Comparison of ENCODE assay signal across 21 cellular contexts in genomic region chr10:115050375-115050960, GRCh38. TPM values are rescaled to one million over a fixed set of nuclear protein-coding genes. Genes with fewer than 3 reads are reported as not detected.
"Had no signal": no experiment of that assay in that cellular context is flagged by ENCODE, and none has a peak within 500 bp of the region (broad histone marks: within the 10 kb centered on the region; RNA-seq: fewer than 3 reads in every experiment).

No MANE protein-coding gene starts in this region.

- ATAC-seq: activated CD8-positive, alpha-beta T cell treated with anti-CD3 and anti-CD28 coated beads, Interleukin-2, amount 10 ng/mL, durations not matched to agents 7 days and 5 days; activated T-cell treated with anti-CD3 and anti-CD28 coated beads, Interleukin-2, amount 50 U/mL, for 72 hours; body of pancreas; left ventricle myocardium superior; stimulated activated naive B cell treated with anti-CD40 and anti-IgM and Interleukin-4, amounts not matched to agents 10 μg/mL and 1 μg/mL and 100 μg/mL, for 72 hours had no signal

- DNase-seq: activated B cell treated with CpG ODN at 0.5 μM for 24 hours; activated CD4-positive, alpha-beta T cell treated with anti-CD3 and anti-CD28 coated beads for 48 hours; activated CD8-positive, alpha-beta memory T cell treated with anti-CD3 and anti-CD28 coated beads, Interleukin-2, amount 50 U/mL, for 4 hours; activated CD8-positive, alpha-beta T cell treated with anti-CD3 and anti-CD28 coated beads, Interleukin-2, amount 10 ng/mL, durations not matched to agents 7 days and 5 days; activated gamma-delta T cell; activated T-cell treated with anti-CD3 and anti-CD28 coated beads, Interleukin-2, amount 50 U/mL, for 72 hours; amniotic stem cell; body of pancreas; central memory CD4-positive, alpha-beta T cell; esophagus squamous epithelium; hippocampal formation; kidney; left ventricle myocardium superior; pancreas; stimulated activated CD4-positive, alpha-beta T cell treated with anti-CD3 and anti-CD28 coated beads, Interleukin-12 subunit alpha, Interleukin-12 subunit beta, amount 100 ng/mL, for 4 hours; stimulated activated naive B cell treated with anti-CD40 and anti-IgM and Interleukin-4, amounts not matched to agents 10 μg/mL and 1 μg/mL and 100 μg/mL, for 72 hours; T-helper 2 cell; thyroid gland had no signal

- FAIRE-seq: kidney, pancreas had no signal

- H3K9me3 Mint-ChIP-seq: activated B cell treated with CpG ODN at 0.5 μM for 24 hours; activated T-cell treated with anti-CD3 and anti-CD28 coated beads, Interleukin-2, amount 50 U/mL, for 72 hours; neural crest cell; stimulated activated naive B cell treated with anti-CD40 and anti-IgM and Interleukin-4, amounts not matched to agents 10 μg/mL and 1 μg/mL and 100 μg/mL, for 72 hours had no signal

- H3K36me3 ChIP-seq: esophagus squamous epithelium, pancreas, thyroid gland had no signal

- H3K4me1 Mint-ChIP-seq: activated B cell treated with CpG ODN at 0.5 μM for 24 hours; stimulated activated naive B cell treated with anti-CD40 and anti-IgM and Interleukin-4, amounts not matched to agents 10 μg/mL and 1 μg/mL and 100 μg/mL, for 72 hours had no signal

- H3K4me1 ChIP-seq: esophagus squamous epithelium, pancreas, thyroid gland had no signal

- H3K27me3 Mint-ChIP-seq: activated B cell treated with CpG ODN at 0.5 μM for 24 hours; stimulated activated naive B cell treated with anti-CD40 and anti-IgM and Interleukin-4, amounts not matched to agents 10 μg/mL and 1 μg/mL and 100 μg/mL, for 72 hours had no signal

- H3K27ac Mint-ChIP-seq: activated B cell treated with CpG ODN at 0.5 μM for 24 hours; activated CD8-positive, alpha-beta T cell treated with anti-CD3 and anti-CD28 coated beads, Interleukin-2, amount 10 ng/mL, durations not matched to agents 7 days and 5 days; activated naive CD8-positive, alpha-beta T cell; activated T-cell treated with anti-CD3 and anti-CD28 coated beads, Interleukin-2, amount 50 U/mL, for 72 hours; stimulated activated naive B cell treated with anti-CD40 and anti-IgM and Interleukin-4, amounts not matched to agents 10 μg/mL and 1 μg/mL and 100 μg/mL, for 72 hours had no signal

- H3K4me3 ChIP-seq: body of pancreas, coronary artery, esophagus squamous epithelium, pancreas, thyroid gland had no signal

- H3K27me3 ChIP-seq: body of pancreas, esophagus squamous epithelium, pancreas, thyroid gland had no signal

- H3K4me3 Mint-ChIP-seq: activated B cell treated with CpG ODN at 0.5 μM for 24 hours; activated CD8-positive, alpha-beta T cell treated with anti-CD3 and anti-CD28 coated beads, Interleukin-2, amount 10 ng/mL, durations not matched to agents 7 days and 5 days; activated naive CD8-positive, alpha-beta T cell; activated T-cell treated with anti-CD3 and anti-CD28 coated beads, Interleukin-2, amount 50 U/mL, for 72 hours; neural crest cell; stimulated activated naive B cell treated with anti-CD40 and anti-IgM and Interleukin-4, amounts not matched to agents 10 μg/mL and 1 μg/mL and 100 μg/mL, for 72 hours had no signal

- H3K36me3 Mint-ChIP-seq: activated naive CD8-positive, alpha-beta T cell; stimulated activated naive B cell treated with anti-CD40 and anti-IgM and Interleukin-4, amounts not matched to agents 10 μg/mL and 1 μg/mL and 100 μg/mL, for 72 hours had no signal

- H3K27ac ChIP-seq: coronary artery, esophagus squamous epithelium, pancreas, thyroid gland had no signal

- H3K9me3 ChIP-seq: body of pancreas, esophagus squamous epithelium, pancreas, thyroid gland had no signal

RNA-seq across cellular contexts. Expression of gene ATRNL1, which starts 42.7 kb away (rescaled TPM):
- total RNA-seq: activated CD8-positive, alpha-beta T cell treated with anti-CD3 and anti-CD28 coated beads, Interleukin-2, amount 10 ng/mL, durations not matched to agents 7 days and 5 days had no signal
